Comparison of ENCODE assay signal across 8 cellular contexts in the genomic region with DNA sequence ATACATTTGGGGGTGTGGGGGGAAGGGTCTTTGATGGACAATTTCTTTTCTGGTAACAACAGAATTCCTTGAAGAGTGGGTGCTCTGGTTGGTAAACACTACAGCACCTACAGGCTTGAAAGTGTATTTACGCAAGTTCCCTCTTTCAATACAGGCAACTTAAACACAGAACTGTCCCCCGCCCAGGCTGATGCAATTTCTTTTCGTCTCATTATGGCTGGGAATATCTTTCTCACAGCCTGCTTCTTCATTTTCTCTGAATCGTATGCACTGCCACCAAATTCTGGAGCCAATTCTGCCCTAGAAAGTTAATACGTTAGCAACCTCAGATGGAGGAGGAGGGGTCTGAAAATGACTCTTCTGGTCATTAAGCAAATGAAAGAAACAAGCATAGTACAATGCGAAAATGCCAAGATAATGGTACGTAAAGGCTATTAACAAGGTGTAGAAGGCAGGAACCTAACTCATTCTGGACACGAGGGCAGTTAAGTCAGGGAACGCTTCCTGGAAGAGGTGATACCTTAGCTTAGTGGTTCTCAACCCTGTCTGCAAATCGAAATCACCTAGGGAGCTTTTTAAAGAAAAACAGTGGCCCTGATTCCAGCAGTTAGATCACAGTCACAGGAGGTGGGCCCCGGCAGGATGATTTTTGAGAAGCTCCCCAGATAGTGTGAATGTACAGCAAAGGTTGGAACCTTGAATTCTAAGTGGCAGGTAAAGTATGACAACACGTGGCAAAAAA. TPM values are rescaled to one million over a fixed set of nuclear protein-coding genes. Genes with fewer than 3 reads are reported as not detected.
DNase-seq lines count a peak whose midpoint lies in the region; ATAC-seq and TF ChIP-seq lines count a peak whose summit lies in the region.

No MANE protein-coding gene starts in this region.

- peaks cover 4% of the 10 kb centered on the region for H3K27me3 Mint-ChIP-seq in CD4-positive, CD25-positive, alpha-beta regulatory T cell

- H3K36me3 Mint-ChIP-seq in CD4-positive, CD25-positive, alpha-beta regulatory T cell: peaks cover 23% of the 10 kb centered on the region

- H3K9me3 ChIP-seq in CD4-positive, CD25-positive, alpha-beta regulatory T cell (ENCODE audit: control insufficient read depth in 2 of 2, low read length in 2 of 2): no peaks in the 10 kb centered on the region
- no peaks in the 10 kb centered on the region for H3K9me3 ChIP-seq in Peyer's patch
- H3K9me3 ChIP-seq in lung (ENCODE audit: control insufficient read depth in 2 of 2, insufficient read depth in 1 of 2, low read length in 1 of 2): no peaks in the 10 kb centered on the region
- no peaks in the 10 kb centered on the region for H3K9me3 ChIP-seq in tibial artery

- H3K4me1 Mint-ChIP-seq in CD4-positive, CD25-positive, alpha-beta regulatory T cell: peaks cover 8 to 35% (median 31%) of the 10 kb centered on the region in 4 donors

- H3K4me1 ChIP-seq in CD4-positive, CD25-positive, alpha-beta regulatory T cell (ENCODE audit: control insufficient read depth, insufficient read depth, low read length, poor library complexity, severe bottlenecking): peaks cover 28% of the 10 kb centered on the region
- H3K4me1 ChIP-seq in Peyer's patch: peaks cover 0 to 11% (median 0%) of the 10 kb centered on the region in 4 donors
- H3K4me1 ChIP-seq in lung (ENCODE audit: control insufficient read depth in 2 of 2, insufficient read depth in 2 of 2, low read length in 2 of 2): peaks cover 0 to 2% of the 10 kb centered on the region in 2 donors
- peaks cover 0 to 14% (median 4%) of the 10 kb centered on the region in 4 donors for H3K4me1 ChIP-seq in tibial artery

- H3K27ac ChIP-seq in CD4-positive, CD25-positive, alpha-beta regulatory T cell (ENCODE audit: insufficient read depth, low read length, poor library complexity, severe bottlenecking): peak overlapping the region; percentile 93
- H3K27ac ChIP-seq in Peyer's patch (peak overlapping the region; percentile 86 to 96 (median 92)), lung (ENCODE audit: low read depth in 1 of 2, low read length in 1 of 2) (peak overlapping the region; percentile 99 to 100), tibial artery (peak overlapping the region; percentile 85 to 86)

- H3K27me3 ChIP-seq in CD4-positive, CD25-positive, alpha-beta regulatory T cell (ENCODE audit: control insufficient read depth, insufficient read depth, low read length): no peaks in the 10 kb centered on the region
- H3K27me3 ChIP-seq in Peyer's patch (no peaks in the 10 kb centered on the region), lung (ENCODE audit: control insufficient read depth, insufficient read depth) (no peaks in the 10 kb centered on the region), tibial artery (no peaks in the 10 kb centered on the region)

- H3K4me3 Mint-ChIP-seq in CD4-positive, CD25-positive, alpha-beta regulatory T cell: peak overlapping the region; percentile 90 to 94 (median 93)

- peak overlapping the region; percentile 97 for H3K4me3 ChIP-seq in CD4-positive, CD25-positive, alpha-beta regulatory T cell (ENCODE audit: low read depth, low read length)
- H3K4me3 ChIP-seq in Peyer's patch: peak overlapping the region; percentile 58 to 83 (median 63)
- H3K4me3 ChIP-seq in lung: peak overlapping the region; percentile 98
- peak overlapping the region; percentile 62 for H3K4me3 ChIP-seq in tibial artery

- ATAC-seq in CD4-positive, CD25-positive, alpha-beta regulatory T cell (ENCODE audit: low read depth in 2 of 2): no peak
- ATAC-seq in GM18858 (IDR thresholded peaks at IDR 0.05; ENCODE audit: unreplicated experiment): peak; percentile 33
- ATAC-seq in HG03060 (IDR thresholded peaks at IDR 0.05; ENCODE audit: low read depth, unreplicated experiment): peak; percentile 31
- no peak for ATAC-seq in lung (ENCODE audit: insufficient read depth, low FRiP score)

- no peak for TF ChIP-seq POLR2A in Peyer's patch (IDR thresholded peaks at IDR 0.05)

- peak overlapping the region; percentile 93 to 99 (median 96) for H3K27ac Mint-ChIP-seq in CD4-positive, CD25-positive, alpha-beta regulatory T cell

- no peaks in the 10 kb centered on the region for H3K9me3 Mint-ChIP-seq in CD4-positive, CD25-positive, alpha-beta regulatory T cell

- DNase-seq in CD4-positive, CD25-positive, alpha-beta regulatory T cell: peak in 2 of 3 donors; percentile 8 to 57
- DNase-seq in Peyer's patch (peak in 1 of 3 donors; percentile 30), lung (ENCODE audit: low spot score) (no peak), tibial artery (peak in 1 of 2 donors; percentile 22), NCI-H1694 treated with DMSO at 0.1 percent for 48 hours (lab: John Stamatoyannopoulos, UW) (no peak)
- peak; percentile 8 for DNase-seq in central memory CD4-positive, alpha-beta T cell

- 33 to 35% methylated on average over 12 of the region's 12 CpGs for WGBS in lung, 2 donors

- intact Hi-C loops in tibial artery (cut with DNase I; ENCODE audit: low total_unique reads): no loop called here

- H3K36me3 ChIP-seq in CD4-positive, CD25-positive, alpha-beta regulatory T cell (ENCODE audit: control insufficient read depth, insufficient read depth, low read length): peaks cover 25% of the 10 kb centered on the region
- H3K36me3 ChIP-seq in Peyer's patch (no peaks in the 10 kb centered on the region), lung (ENCODE audit: control insufficient read depth in 2 of 2, insufficient read depth in 2 of 2, low read length in 2 of 2) (peaks cover 3 to 7% of the 10 kb centered on the region in 2 donors), tibial artery (peaks cover 14 to 25% (median 15%) of the 10 kb centered on the region in 3 donors)

- TF ChIP-seq CTCF in Peyer's patch (IDR thresholded peaks at IDR 0.05) (peak in 4 of 6 experiments; percentile 14 to 43 (median 30)), lung (IDR thresholded peaks at IDR 0.05; ENCODE audit: control extremely low read depth, extremely low read depth) (no peak), tibial artery (IDR thresholded peaks at IDR 0.05) (no peak)

RNA-seq across cellular contexts. Expression of a gene that starts 1.0 kb away (rescaled TPM):
- 19.6 TPM for total RNA-seq in CD4-positive, CD25-positive, alpha-beta regulatory T cell
- 10 to 100 TPM; 22.3 to 51.5 (median 27.4) TPM for polyA plus RNA-seq in CD4-positive, CD25-positive, alpha-beta regulatory T cell
- total RNA-seq in Peyer's patch: 10 to 100 TPM; 11.2 to 18.8 (median 14.9) TPM
- 10 to 100 TPM; 21.4 to 25.3 TPM for total RNA-seq in lung
- polyA plus RNA-seq in lung: 10 to 100 TPM; 13.3 to 19.0 TPM

Comparison
In these comparisons a context has a peak if more than half of its experiments do, and no peak if none do; other contexts are left out.
1. ATAC-seq: peak in GM18858 (single experiment) and HG03060 (single experiment); none in CD4-positive, CD25-positive, alpha-beta regulatory T cell (0 of 2) and lung (single experiment).
2. DNase-seq: peak in CD4-positive, CD25-positive, alpha-beta regulatory T cell (2 of 3) and central memory CD4-positive, alpha-beta T cell (single experiment); none in lung (single experiment) and NCI-H1694 treated with DMSO at 0.1 percent for 48 hours (single experiment).
3. CTCF ChIP-seq: peak in Peyer's patch (4 of 6); none in lung (single experiment) and tibial artery (0 of 2).
4. Peak in every context shown above with its lines, with median percentiles within 50 percentile points of each other: H3K27ac ChIP-seq and H3K4me3 ChIP-seq.